2 cellular contexts compared by ENCODE assay signal in genomic region chr6:13391537-13391936, GRCh38.
A peak's percentile ranks its signal among the peaks of the same experiment; 100 is the strongest.
TF ChIP-seq lines count a peak whose summit lies in the region.

No MANE protein-coding gene starts in this region.

TF ChIP-seq in IMR-90, 13 proteins besides CTCF, POLR2A, EP300 and RAD21:
- TF ChIP-seq MAFK (IDR thresholded peaks at IDR 0.05; ENCODE audit: low read depth, low read length) (no peak), FOS (IDR thresholded peaks at IDR 0.05; ENCODE audit: low read depth, low read length) (no peak), NFE2L2 (IDR thresholded peaks at IDR 0.05; ENCODE audit: low read depth, low read length) (no peak), CEBPB (IDR thresholded peaks at IDR 0.05; ENCODE audit: low read depth, low read length) (no peak), MXI1 (IDR thresholded peaks at IDR 0.05; ENCODE audit: borderline replicate concordance, low read depth, low read length) (no peak), ELK1 (IDR thresholded peaks at IDR 0.05; ENCODE audit: borderline replicate concordance, low read depth, low read length) (no peak), MAZ (IDR thresholded peaks at IDR 0.05; ENCODE audit: borderline replicate concordance, low read depth, low read length) (no peak), USF2 (IDR thresholded peaks at IDR 0.05; ENCODE audit: low read depth, low read length) (no peak), CHD1 (IDR thresholded peaks at IDR 0.05; ENCODE audit: low read depth, low read length) (no peak), RCOR1 (IDR thresholded peaks at IDR 0.05; ENCODE audit: insufficient replicate concordance, low read length) (no peak), SMC3 (IDR thresholded peaks at IDR 0.05; ENCODE audit: low read depth, low read length) (no peak), BHLHE40 (IDR thresholded peaks at IDR 0.05; ENCODE audit: low read depth, low read length) (no peak), RFX5 (IDR thresholded peaks at IDR 0.05; ENCODE audit: low read depth, low read length) (no peak)
TF ChIP-seq in IMR-90: peak in this region for 0.

TF ChIP-seq in K562, 482 proteins besides CTCF, POLR2A, EP300 and RAD21:
- TF ChIP-seq CHD4 (IDR thresholded peaks at IDR 0.05; ENCODE audit: insufficient read depth, insufficient replicate concordance, low read depth, low read length, poor library complexity, severe bottlenecking) (peak; percentile 38), HNRNPLL (IDR thresholded peaks at IDR 0.05; ENCODE audit: low read depth, low read length, poor library complexity, severe bottlenecking) (no peak), EWSR1 (IDR thresholded peaks at IDR 0.05; ENCODE audit: borderline replicate concordance, low read depth, partially characterized antibody) (no peak), VEZF1 (CRISPR knock-in tag; IDR thresholded peaks at IDR 0.05) (no peak), ZSCAN32 (CRISPR knock-in tag; IDR thresholded peaks at IDR 0.05) (no peak), ZFP30 (CRISPR knock-in tag; IDR thresholded peaks at IDR 0.05; ENCODE audit: borderline replicate concordance) (no peak), ZNF212 (CRISPR knock-in tag; IDR thresholded peaks at IDR 0.05) (no peak), BCOR (IDR thresholded peaks at IDR 0.05) (peak; percentile 73), ZNF263 (CRISPR knock-in tag; IDR thresholded peaks at IDR 0.05; ENCODE audit: borderline replicate concordance) (no peak), EZH2 (IDR thresholded peaks at IDR 0.05; ENCODE audit: borderline replicate concordance, low read depth, low read length) (no peak), THRAP3 (IDR thresholded peaks at IDR 0.05; ENCODE audit: borderline replicate concordance) (no peak), UBTF (IDR thresholded peaks at IDR 0.05; ENCODE audit: borderline replicate concordance in 1 of 2, low read depth in 2 of 2, low read length in 2 of 2) (no peak), SMARCA4 (IDR thresholded peaks at IDR 0.05) (no peak), BCLAF1 (IDR thresholded peaks at IDR 0.05; ENCODE audit: borderline replicate concordance in 1 of 2, control insufficient read depth in 1 of 2, low read depth in 2 of 2, low read length in 1 of 2) (no peak), ZNF436 (CRISPR knock-in tag; IDR thresholded peaks at IDR 0.05) (no peak), RB1 (IDR thresholded peaks at IDR 0.05; ENCODE audit: low read depth) (no peak), GTF2E2 (tag; IDR thresholded peaks at IDR 0.05) (no peak), RERE (CRISPR knock-in tag; IDR thresholded peaks at IDR 0.05; ENCODE audit: borderline replicate concordance) (no peak), KDM1A (IDR thresholded peaks at IDR 0.05) (peak in 1 of 2 experiments; percentile 42; a peak in 2 of 4 replicates), RBM25 (IDR thresholded peaks at IDR 0.05; ENCODE audit: low read depth, low read length, severe bottlenecking) (peak; percentile 88)
